In the genomic region with DNA sequence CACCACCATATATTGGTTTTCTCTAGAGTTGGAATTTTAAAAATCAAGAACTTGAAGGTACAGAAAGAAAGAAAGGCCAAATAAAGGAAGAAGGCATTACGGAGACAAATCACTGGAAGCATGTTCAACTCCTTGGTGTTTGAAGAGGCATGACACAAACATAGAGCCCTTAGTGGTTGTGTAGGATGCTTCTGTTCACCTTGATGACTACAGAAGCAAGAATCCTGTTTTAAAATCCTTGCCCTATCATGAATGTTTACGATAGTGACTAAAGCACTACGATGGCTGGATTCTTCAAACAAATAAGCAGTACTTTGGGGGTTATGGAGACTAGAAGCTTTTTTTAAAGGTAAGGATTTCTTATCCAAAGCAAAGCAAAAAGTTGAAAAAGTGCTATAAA, we compare ENCODE assay signal across 18 cellular contexts. TPM values are rescaled to one million over a fixed set of nuclear protein-coding genes. Genes with fewer than 3 reads are reported as not detected.
DNase-seq lines count a peak whose midpoint lies in the region; ATAC-seq, FAIRE-seq and TF ChIP-seq lines count a peak whose summit lies in the region.
"Had no signal": no experiment of that assay in that cellular context is flagged by ENCODE, and none has a peak within 500 bp of the region (broad histone marks: within the 10 kb centered on the region; RNA-seq: fewer than 3 reads in every experiment).

No MANE protein-coding gene starts in this region.

- no peaks in the 10 kb centered on the region for H3K9me2 ChIP-seq in PC-9 (ENCODE audit: insufficient read depth)

- WGBS in A549 (ENCODE audit: missing lambda C conversion rate): 68% methylated on average over 3 of the region's 3 CpGs

- TF ChIP-seq CTCF in A549 (IDR thresholded peaks at IDR 0.05) (no peak), PC-9 (conservative IDR thresholded peaks at IDR 0.05) (no peak), epithelial cell of esophagus (IDR thresholded peaks at IDR 0.05; ENCODE audit: insufficient read depth, low read depth, low read length, missing control alignments) (no peak), neutrophil (IDR thresholded peaks at IDR 0.05) (no peak)

- H3K4me1 ChIP-seq in A549 (peaks cover 15% of the 10 kb centered on the region), PC-9 (replicated peaks; ENCODE audit: insufficient read depth) (peaks cover 22% of the 10 kb centered on the region), neutrophil (ENCODE audit: control insufficient read depth in 1 of 2, insufficient read depth in 1 of 2, low read depth in 1 of 2, low read length in 1 of 2) (peaks cover 7 to 11% of the 10 kb centered on the region in 2 experiments)
- H3K4me1 ChIP-seq: SJCRH30 had no signal

- TF ChIP-seq EP300 in A549 (IDR thresholded peaks at IDR 0.05): no peak

- no peak for ATAC-seq in A549

- H3K9me3 ChIP-seq in A549 (no peaks in the 10 kb centered on the region), PC-9 (ENCODE audit: insufficient read depth, low read depth) (no peaks in the 10 kb centered on the region), neutrophil (no peaks in the 10 kb centered on the region)
- H3K9me3 ChIP-seq: MG63, SJCRH30 had no signal

- peak overlapping the region; percentile 14; the same call in 1 of the 3 replicates for H3K4me2 ChIP-seq in A549
- H3K4me2 ChIP-seq in PC-9: peak overlapping the region; percentile 17; the same call in 1 of the 2 replicates

- H3K27me3 ChIP-seq in PC-9 (ENCODE audit: insufficient read depth, low read depth) (no peaks in the 10 kb centered on the region), neutrophil (no peaks in the 10 kb centered on the region)
- H3K27me3 ChIP-seq: MG63, SJCRH30 had no signal

- POLR2A ChIA-PET in A549 (lab: Yijun Ruan, JAX): interaction anchor here (0.6 kb wide), 1 partner anchor 396 kb away, joined by 4 read pairs; no protein-coding TSS in a partner anchor
- POLR2A ChIA-PET in PC-9 (lab: Charles Lee; ENCODE audit: unreplicated experiment): interaction anchor here (0.5 to 0.6 kb wide), 2 partner anchors 8 to 66 kb away, joined by 6 to 9 read pairs; no protein-coding TSS in a partner anchor

- no TSS peak for BruUV-seq in PC-9 (replicated peaks; lab: Mats Ljungman, UMichigan)

- no peak for TF ChIP-seq POLR2A in A549 (IDR thresholded peaks at IDR 0.05; ENCODE audit: low read length)

- no peaks in the 10 kb centered on the region for H4K20me1 ChIP-seq in PC-9 (ENCODE audit: insufficient read depth)

- intact Hi-C loops in PC-9 (cut with micrococcal nuclease; ENCODE audit: unreplicated experiment): no loop called here

- no peak overlapping the region for H3K4me3 ChIP-seq in A549
- no peak overlapping the region for H3K4me3 ChIP-seq in PC-9
- no peak overlapping the region for H3K4me3 ChIP-seq in epithelial cell of esophagus (ENCODE audit: low read length)
- no peak overlapping the region for H3K4me3 ChIP-seq in neutrophil (ENCODE audit: low read depth in 1 of 2, low read length in 1 of 2)
- H3K4me3 ChIP-seq: MG63, SJCRH30 had no signal

- CTCF ChIA-PET in A549 (lab: Yijun Ruan, JAX) (interaction anchor here (0.6 to 1.3 kb wide), 3 partner anchors 16 to 458 kb away, joined by 4 read pairs; no protein-coding TSS in a partner anchor), PC-9 (lab: Charles Lee) (no interaction called here)

- H3K79me2 ChIP-seq in PC-9 (ENCODE audit: low read depth): no peaks in the 10 kb centered on the region

- no peak overlapping the region for H2AFZ ChIP-seq in PC-9

- DNase-seq in A549 (ENCODE audit: low read depth in 1 of 2, low spot score in 1 of 2): no peak
- DNase-seq in PC-9: peak in 1 of 2 experiments; percentile 68
- DNase-seq in epithelial cell of esophagus (ENCODE audit: low read depth): peak; percentile 72
- DNase-seq in NCI-H524 treated with DMSO at 0.1 percent for 48 hours (lab: John Stamatoyannopoulos, UW): no peak
- no peak for DNase-seq in iPS-NIHi7 (ENCODE audit: extremely low spot score)
- DNase-seq in activated CD4-positive, alpha-beta T cell treated with anti-CD3 and anti-CD28 coated beads for 4 hours: no peak
- DNase-seq in stimulated activated naive CD4-positive, alpha-beta T cell treated with Interleukin-2 at 50 U/mL for 16 hours (lab: John Stamatoyannopoulos, UW): no peak
- DNase-seq: C1 segment of cervical spinal cord, DMS 273 treated with DMSO at 0.1 percent for 48 hours, MG63, NCI-H1092, NCI-H146, NCI-H2081, NCI-H510A, SJCRH30 had no signal

- H3K27ac ChIP-seq in A549: peak overlapping the region in 1 of 2 experiments; percentile 41; a peak in 1 of 6 replicates
- H3K27ac ChIP-seq in PC-9: peak overlapping the region; percentile 63
- peak overlapping the region; percentile 58 for H3K27ac ChIP-seq in neutrophil
- H3K27ac ChIP-seq: SJCRH30 had no signal

- FAIRE-seq in A549 (lab: Jason Lieb, UNC): no peak
- FAIRE-seq: A204.1 had no signal

- peaks cover 46% of the 10 kb centered on the region for H3F3A ChIP-seq in PC-9 (ENCODE audit: insufficient read depth, low read depth)

- H3K36me3 ChIP-seq in PC-9 (ENCODE audit: low read depth): peaks cover 29% of the 10 kb centered on the region
- peaks cover 76% of the 10 kb centered on the region for H3K36me3 ChIP-seq in neutrophil
- H3K36me3 ChIP-seq: MG63 had no signal

- TF ChIP-seq RAD21 in A549 (conservative IDR thresholded peaks at IDR 0.05 in 1 of 2, IDR thresholded peaks at IDR 0.05 in 1 of 2): no peak

TF ChIP-seq in A549, 52 proteins besides CTCF, POLR2A, EP300 and RAD21:
- TF ChIP-seq BHLHE40 (IDR thresholded peaks at IDR 0.05; ENCODE audit: low read depth, low read length) (no peak), HOXB5 (CRISPR knock-in tag; IDR thresholded peaks at IDR 0.05) (no peak)
- TF ChIP-seq, protein P1, sequence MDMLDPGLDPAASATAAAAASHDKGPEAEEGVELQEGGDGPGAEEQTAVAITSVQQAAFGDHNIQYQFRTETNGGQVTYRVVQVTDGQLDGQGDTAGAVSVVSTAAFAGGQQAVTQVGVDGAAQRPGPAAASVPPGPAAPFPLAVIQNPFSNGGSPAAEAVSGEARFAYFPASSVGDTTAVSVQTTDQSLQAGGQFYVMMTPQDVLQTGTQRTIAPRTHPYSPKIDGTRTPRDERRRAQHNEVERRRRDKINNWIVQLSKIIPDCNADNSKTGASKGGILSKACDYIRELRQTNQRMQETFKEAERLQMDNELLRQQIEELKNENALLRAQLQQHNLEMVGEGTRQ (IDR thresholded peaks at IDR 0.05): no peak
- TF ChIP-seq, protein P2, sequence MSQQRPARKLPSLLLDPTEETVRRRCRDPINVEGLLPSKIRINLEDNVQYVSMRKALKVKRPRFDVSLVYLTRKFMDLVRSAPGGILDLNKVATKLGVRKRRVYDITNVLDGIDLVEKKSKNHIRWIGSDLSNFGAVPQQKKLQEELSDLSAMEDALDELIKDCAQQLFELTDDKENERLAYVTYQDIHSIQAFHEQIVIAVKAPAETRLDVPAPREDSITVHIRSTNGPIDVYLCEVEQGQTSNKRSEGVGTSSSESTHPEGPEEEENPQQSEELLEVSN (IDR thresholded peaks at IDR 0.05; ENCODE audit: borderline replicate concordance, low read depth): no peak

RNA-seq across cellular contexts. Expression of a gene that starts 10.3 kb away (rescaled TPM):
- polyA plus RNA-seq in A549 (2011; rRNA removed): 0.10 and 0.11 TPM in 2 replicates
- 0.11 and 0.21 TPM in 2 replicates for polyA plus RNA-seq in A549 (2012; cell fraction: cytosol; rRNA removed)
- polyA plus RNA-seq in A549 (2012; cell fraction: nucleus; rRNA removed): 0.40 and 0.43 TPM in 2 replicates
- polyA plus RNA-seq in A549 (2017; fragmentation: RNase III; extraction: RNeasy Plus Mini Kit Qiagen cat#74134 plus additional on column Dnase treatment): 0.21 to 0.31 TPM (median 0.22 TPM) in 3 replicates
- 0.50 TPM in 1 of 2 replicates, not detected in the other for polyA minus RNA-seq in A549 (2011; rRNA and poly(A)+ RNA removed)
- total RNA-seq in PC-9 (2021): 0.20 TPM in 1 of 2 replicates, not detected in the other
- total RNA-seq: H4 had no signal

RNA-seq across cellular contexts. Expression of a gene that starts 51.0 kb away (rescaled TPM):
- polyA plus RNA-seq in A549 (2011; rRNA removed) (289 and 299 TPM in 2 replicates), A549 (2017; fragmentation: RNase III; extraction: RNeasy Plus Mini Kit Qiagen cat#74134 plus additional on column Dnase treatment) (307 to 334 TPM (median 308 TPM) in 3 replicates)
- 371 and 423 TPM in 2 replicates for polyA plus RNA-seq in A549 (2012; cell fraction: cytosol; rRNA removed)
- 148 and 217 TPM in 2 replicates for polyA plus RNA-seq in A549 (2012; cell fraction: nucleus; rRNA removed)
- polyA minus RNA-seq in A549 (2011; rRNA and poly(A)+ RNA removed): 166 and 203 TPM in 2 replicates
- total RNA-seq in PC-9 (2021): 448 and 674 TPM in 2 replicates

RNA-seq across cellular contexts. Expression of a gene that starts 51.5 kb away (rescaled TPM):
- polyA plus RNA-seq in A549 (2011; rRNA removed) (35.8 and 38.0 TPM in 2 replicates), A549 (2017; fragmentation: RNase III; extraction: RNeasy Plus Mini Kit Qiagen cat#74134 plus additional on column Dnase treatment) (14.9 to 15.3 TPM (median 14.9 TPM) in 3 replicates)
- 10.8 and 12.0 TPM in 2 replicates for polyA plus RNA-seq in A549 (2012; cell fraction: cytosol; rRNA removed)
- 8.8 and 12.4 TPM in 2 replicates for polyA plus RNA-seq in A549 (2012; cell fraction: nucleus; rRNA removed)
- polyA minus RNA-seq in A549 (2011; rRNA and poly(A)+ RNA removed): 23.9 and 31.2 TPM in 2 replicates
- total RNA-seq in PC-9 (2021): 46.1 and 54.5 TPM in 2 replicates
